ENCODE assay signal across 18 cellular contexts in genomic region chr1:41768538-41768937, GRCh38.
DNase-seq lines count a peak whose midpoint lies in the region; TF ChIP-seq lines count a peak whose summit lies in the region.
"Had no signal": no experiment of that assay in that cellular context is flagged by ENCODE, and none has a peak within 500 bp of the region (broad histone marks: within the 10 kb centered on the region; RNA-seq: fewer than 3 reads in every experiment).

No MANE protein-coding gene starts in this region.

- no peaks in the 10 kb centered on the region for H3K27me3 Mint-ChIP-seq in activated CD4-positive, alpha-beta memory T cell treated with anti-CD3 and anti-CD28 coated beads for 36 hours
- peaks cover 3% of the 10 kb centered on the region for H3K27me3 Mint-ChIP-seq in activated CD4-positive, alpha-beta memory T cell treated with anti-CD3 and anti-CD28 coated beads, Interleukin-2, amount 10 ng/mL, durations not matched to agents 7 days and 5 days
- H3K27me3 Mint-ChIP-seq: CD4-positive, alpha-beta memory T cell had no signal

- CTCF ChIA-PET in activated CD4-positive, alpha-beta memory T cell treated with anti-CD3 and anti-CD28 coated beads for 36 hours (lab: Charles Lee) = interaction anchor here (1.2 kb wide), 1 partner anchor 43 kb away, joined by 4 read pairs; no protein-coding TSS in a partner anchor
- CTCF ChIA-PET in activated CD4-positive, alpha-beta memory T cell treated with anti-CD3 and anti-CD28 coated beads, Interleukin-2, amount 10 ng/mL, durations not matched to agents 7 days and 5 days (lab: Charles Lee) = interaction anchor here (0.8 to 1.4 kb wide), 3 partner anchors 30 to 36 kb away, joined by 3 to 4 read pairs (median 3); no protein-coding TSS in a partner anchor

- H3K4me2 ChIP-seq in OCI-LY1 (ENCODE audit: low read length) = no peak overlapping the region

- peak overlapping the region; percentile 22 for H3K27ac ChIP-seq in OCI-LY1 (ENCODE audit: low read depth, low read length, poor library complexity, severe bottlenecking)
- H3K27ac ChIP-seq: testis had no signal

- intact Hi-C loops in activated CD4-positive, alpha-beta memory T cell treated with anti-CD3 and anti-CD28 coated beads for 36 hours (cut with micrococcal nuclease) = no loop called here

- no peaks in the 10 kb centered on the region for H3F3A ChIP-seq in OCI-LY1 (ENCODE audit: insufficient read depth, low read length)

- H3K36me3 Mint-ChIP-seq in activated CD4-positive, alpha-beta memory T cell treated with anti-CD3 and anti-CD28 coated beads for 36 hours = no peaks in the 10 kb centered on the region
- no peaks in the 10 kb centered on the region for H3K36me3 Mint-ChIP-seq in activated CD4-positive, alpha-beta memory T cell treated with anti-CD3 and anti-CD28 coated beads, Interleukin-2, amount 10 ng/mL, durations not matched to agents 7 days and 5 days (ENCODE audit: low read depth)
- H3K36me3 Mint-ChIP-seq: CD4-positive, alpha-beta memory T cell had no signal

- no peak overlapping the region for H3K27ac Mint-ChIP-seq in activated CD4-positive, alpha-beta memory T cell treated with anti-CD3 and anti-CD28 coated beads for 36 hours
- no peak overlapping the region for H3K27ac Mint-ChIP-seq in activated CD4-positive, alpha-beta memory T cell treated with anti-CD3 and anti-CD28 coated beads, Interleukin-2, amount 10 ng/mL, durations not matched to agents 7 days and 5 days
- H3K27ac Mint-ChIP-seq: activated CD8-positive, alpha-beta T cell treated with anti-CD3 and anti-CD28 coated beads, Interleukin-2, amount 10 ng/mL, durations not matched to agents 7 days and 5 days; CD4-positive, alpha-beta memory T cell had no signal

- no peaks in the 10 kb centered on the region for H4K20me1 ChIP-seq in OCI-LY1 (ENCODE audit: insufficient read depth, low read length)

- no peak overlapping the region for H3K4me3 Mint-ChIP-seq in activated CD4-positive, alpha-beta memory T cell treated with anti-CD3 and anti-CD28 coated beads for 36 hours
- H3K4me3 Mint-ChIP-seq in activated CD4-positive, alpha-beta memory T cell treated with anti-CD3 and anti-CD28 coated beads, Interleukin-2, amount 10 ng/mL, durations not matched to agents 7 days and 5 days = no peak overlapping the region
- H3K4me3 Mint-ChIP-seq: activated CD8-positive, alpha-beta T cell treated with anti-CD3 and anti-CD28 coated beads, Interleukin-2, amount 10 ng/mL, durations not matched to agents 7 days and 5 days; CD4-positive, alpha-beta memory T cell had no signal

- TF ChIP-seq CTCF in OCI-LY1 (IDR thresholded peaks at IDR 0.05; ENCODE audit: low read length) = no peak

- POLR2A ChIA-PET in activated CD4-positive, alpha-beta memory T cell treated with anti-CD3 and anti-CD28 coated beads for 36 hours (lab: Charles Lee) = no interaction called here
- POLR2A ChIA-PET in activated CD4-positive, alpha-beta memory T cell treated with anti-CD3 and anti-CD28 coated beads, Interleukin-2, amount 10 ng/mL, durations not matched to agents 7 days and 5 days (lab: Charles Lee) = interaction anchor here (0.8 to 1.5 kb wide), 2 partner anchors 17 to 36 kb away, joined by 3 read pairs; no protein-coding TSS in a partner anchor

- peaks cover 22% of the 10 kb centered on the region for H3K4me1 ChIP-seq in OCI-LY1 (ENCODE audit: insufficient read depth, low read length, severe bottlenecking)
- H3K4me1 ChIP-seq: testis had no signal

- peaks cover 5% of the 10 kb centered on the region for H3K4me1 Mint-ChIP-seq in activated CD4-positive, alpha-beta memory T cell treated with anti-CD3 and anti-CD28 coated beads for 36 hours (ENCODE audit: low read depth)
- peaks cover 3% of the 10 kb centered on the region for H3K4me1 Mint-ChIP-seq in activated CD4-positive, alpha-beta memory T cell treated with anti-CD3 and anti-CD28 coated beads, Interleukin-2, amount 10 ng/mL, durations not matched to agents 7 days and 5 days

- H3K36me3 ChIP-seq in OCI-LY1 (ENCODE audit: insufficient read depth, low read length) = no peaks in the 10 kb centered on the region

- peak; percentile 4 for DNase-seq in activated CD4-positive, alpha-beta memory T cell treated with anti-CD3 and anti-CD28 coated beads for 36 hours
- DNase-seq in activated CD4-positive, alpha-beta memory T cell treated with anti-CD3 and anti-CD28 coated beads, Interleukin-2, amount 10 ng/mL, durations not matched to agents 7 days and 5 days = no peak
- DNase-seq in globus pallidus (ENCODE audit: low spot score) (peak; percentile 58), superior temporal gyrus (ENCODE audit: extremely low spot score) (peak; percentile 19), NCI-H446 treated with DMSO at 0.1 percent for 48 hours (lab: John Stamatoyannopoulos, UW) (no peak), dedifferentiated amniotic fluid mesenchymal stem cell (ENCODE audit: extremely low spot score) (no peak), T-helper 9 cell (no peak)
- DNase-seq: 8988T; activated CD8-positive, alpha-beta T cell treated with anti-CD3 and anti-CD28 coated beads, Interleukin-2, amount 10 ng/mL, durations not matched to agents 7 days and 5 days; amniotic stem cell; CD4-positive, alpha-beta memory T cell; cerebellar nuclear complex; GOT3; NCI-H1048; NCI-H2107; SHP77 treated with DMSO at 0.1 percent for 48 hours; testis had no signal

- no peaks in the 10 kb centered on the region for H3K9me2 ChIP-seq in OCI-LY1 (ENCODE audit: low read depth, low read length)

- H3K9me3 Mint-ChIP-seq in activated CD4-positive, alpha-beta memory T cell treated with anti-CD3 and anti-CD28 coated beads for 36 hours = no peaks in the 10 kb centered on the region
- H3K9me3 Mint-ChIP-seq in activated CD4-positive, alpha-beta memory T cell treated with anti-CD3 and anti-CD28 coated beads, Interleukin-2, amount 10 ng/mL, durations not matched to agents 7 days and 5 days = no peaks in the 10 kb centered on the region
- H3K9me3 Mint-ChIP-seq: CD4-positive, alpha-beta memory T cell had no signal

- no peak overlapping the region for H3K4me3 ChIP-seq in OCI-LY1 (ENCODE audit: low read depth, low read length, poor library complexity, severe bottlenecking)
- H3K4me3 ChIP-seq: testis had no signal

- no peak overlapping the region for H3K9ac ChIP-seq in OCI-LY1 (ENCODE audit: low read length)

- H3K9me3 ChIP-seq in OCI-LY1 (ENCODE audit: low read length) = no peaks in the 10 kb centered on the region
- H3K9me3 ChIP-seq: testis had no signal

- H2AFZ ChIP-seq in OCI-LY1 (ENCODE audit: low read length) = no peak overlapping the region

- no peaks in the 10 kb centered on the region for H3K27me3 ChIP-seq in OCI-LY1 (ENCODE audit: insufficient read depth, low read length)
- H3K27me3 ChIP-seq: testis had no signal

- no peaks in the 10 kb centered on the region for H3K79me2 ChIP-seq in OCI-LY1 (ENCODE audit: insufficient read depth, low read length)

Comparison
In these comparisons a context has a peak if more than half of its experiments do, and no peak if none do; other contexts are left out.
1. DNase-seq: peak in activated CD4-positive, alpha-beta memory T cell treated with anti-CD3 and anti-CD28 coated beads for 36 hours (single experiment), globus pallidus (single experiment) and superior temporal gyrus (single experiment); none in activated CD4-positive, alpha-beta memory T cell treated with anti-CD3 and anti-CD28 coated beads, Interleukin-2, amount 10 ng/mL, durations not matched to agents 7 days and 5 days (single experiment), NCI-H446 treated with DMSO at 0.1 percent for 48 hours (single experiment), dedifferentiated amniotic fluid mesenchymal stem cell (single experiment) and T-helper 9 cell (single experiment).